Comparison of ENCODE assay signal across 7 cellular contexts in genomic region chr16:49858200-49859129, GRCh38. TPM values are rescaled to one million over a fixed set of nuclear protein-coding genes. Genes with fewer than 3 reads are reported as not detected.
DNase-seq lines count a peak whose midpoint lies in the region; ATAC-seq and TF ChIP-seq lines count a peak whose summit lies in the region.

No MANE protein-coding gene starts in this region.

- peaks cover 20% of the 10 kb centered on the region for H3K27me3 ChIP-seq in osteoblast (ENCODE audit: insufficient read depth, low read length)

- ATAC-seq in HG03045 (IDR thresholded peaks at IDR 0.05; ENCODE audit: unreplicated experiment): no peak

- peak overlapping the region; percentile 74 for H2AFZ ChIP-seq in osteoblast (ENCODE audit: low read length)

- H3K4me3 ChIP-seq in HEK293 (ENCODE audit: low read depth, low read length) (peak overlapping the region; percentile 28), osteoblast (ENCODE audit: insufficient read depth, low read length) (peak overlapping the region; percentile 70)

- H4K20me1 ChIP-seq in osteoblast (ENCODE audit: insufficient read depth, low read length): peaks cover 3% of the 10 kb centered on the region

- TF ChIP-seq CTCF in HEK293 (tag by site-specific recombination; IDR thresholded peaks at IDR 0.05): no peak
- TF ChIP-seq CTCF in osteoblast (IDR thresholded peaks at IDR 0.05; ENCODE audit: extremely low read depth, low read depth, low read length): no peak

- no peaks in the 10 kb centered on the region for H3K9me3 ChIP-seq in HEK293 (ENCODE audit: control insufficient read depth, insufficient read depth, low read depth, low read length)
- no peaks in the 10 kb centered on the region for H3K9me3 ChIP-seq in osteoblast (ENCODE audit: low read depth, low read length)

- H3K27ac ChIP-seq in HEK293 (ENCODE audit: extremely low read depth, low read depth, low read length) (peak overlapping the region; percentile 31; the same call in 1 of the 2 replicates), osteoblast (ENCODE audit: low read depth, low read length) (no peak overlapping the region)

- peak overlapping the region; percentile 89 for H3K4me2 ChIP-seq in osteoblast (ENCODE audit: insufficient read depth, low read length)

- H3K4me1 ChIP-seq in HEK293 (ENCODE audit: control insufficient read depth, insufficient read depth, low read length): no peaks in the 10 kb centered on the region; the same call in 1 of the 2 replicates
- H3K4me1 ChIP-seq in osteoblast (ENCODE audit: insufficient read depth, low read length): peaks cover 11% of the 10 kb centered on the region

- POLR2A ChIA-PET in HEK293 (lab: Yijun Ruan, JAX): interaction anchor here (0.9 kb wide), 2 partner anchors 10 to 38 kb away, joined by 3 to 6 read pairs; no protein-coding TSS in a partner anchor

- CTCF ChIA-PET in HEK293 (lab: Yijun Ruan, JAX): interaction anchor here (0.5 to 3.7 kb wide), 24 partner anchors 11 to 571 kb away, joined by 3 to 28 read pairs (median 3); no protein-coding TSS in a partner anchor

- H3K79me2 ChIP-seq in osteoblast (ENCODE audit: insufficient read depth, low read length): peaks cover 4% of the 10 kb centered on the region

- DNase-seq in activated T-cell treated with anti-CD3 and anti-CD28 coated beads for 1 hour (ENCODE audit: low read depth) (peak; percentile 17), germinal center (ENCODE audit: low spot score) (peak; percentile 40), osteoblast (ENCODE audit: insufficient read length, low spot score, missing footprints) (peak; percentile 97), KG1 (lab: John Stamatoyannopoulos, UW) (no peak), glomerular visceral epithelial cell (ENCODE audit: extremely low spot score) (no peak)

- H3K36me3 ChIP-seq in HEK293 (ENCODE audit: control insufficient read depth in 2 of 2, insufficient read depth in 1 of 2, low read length in 2 of 2) (no peaks in the 10 kb centered on the region), osteoblast (ENCODE audit: insufficient read depth, low read length) (no peaks in the 10 kb centered on the region)

TF ChIP-seq in HEK293, 187 proteins besides CTCF, POLR2A, EP300 and RAD21:
- peak; percentile 37; the same call in 1 of the 2 replicates for TF ChIP-seq ZNF133 (tag by site-specific recombination; IDR thresholded peaks at IDR 0.05)
- TF ChIP-seq GLI2 (tag by site-specific recombination; IDR thresholded peaks at IDR 0.05; ENCODE audit: borderline replicate concordance, low read depth): no peak
- TF ChIP-seq ZNF404 (tag by site-specific recombination; IDR thresholded peaks at IDR 0.05): no peak
- TF ChIP-seq ZFHX2 (tag by site-specific recombination; conservative IDR thresholded peaks at IDR 0.05): peak; percentile 39
- no peak for TF ChIP-seq ZNF654 (tag by site-specific recombination; IDR thresholded peaks at IDR 0.05; ENCODE audit: low read depth)
- TF ChIP-seq, protein P1, sequence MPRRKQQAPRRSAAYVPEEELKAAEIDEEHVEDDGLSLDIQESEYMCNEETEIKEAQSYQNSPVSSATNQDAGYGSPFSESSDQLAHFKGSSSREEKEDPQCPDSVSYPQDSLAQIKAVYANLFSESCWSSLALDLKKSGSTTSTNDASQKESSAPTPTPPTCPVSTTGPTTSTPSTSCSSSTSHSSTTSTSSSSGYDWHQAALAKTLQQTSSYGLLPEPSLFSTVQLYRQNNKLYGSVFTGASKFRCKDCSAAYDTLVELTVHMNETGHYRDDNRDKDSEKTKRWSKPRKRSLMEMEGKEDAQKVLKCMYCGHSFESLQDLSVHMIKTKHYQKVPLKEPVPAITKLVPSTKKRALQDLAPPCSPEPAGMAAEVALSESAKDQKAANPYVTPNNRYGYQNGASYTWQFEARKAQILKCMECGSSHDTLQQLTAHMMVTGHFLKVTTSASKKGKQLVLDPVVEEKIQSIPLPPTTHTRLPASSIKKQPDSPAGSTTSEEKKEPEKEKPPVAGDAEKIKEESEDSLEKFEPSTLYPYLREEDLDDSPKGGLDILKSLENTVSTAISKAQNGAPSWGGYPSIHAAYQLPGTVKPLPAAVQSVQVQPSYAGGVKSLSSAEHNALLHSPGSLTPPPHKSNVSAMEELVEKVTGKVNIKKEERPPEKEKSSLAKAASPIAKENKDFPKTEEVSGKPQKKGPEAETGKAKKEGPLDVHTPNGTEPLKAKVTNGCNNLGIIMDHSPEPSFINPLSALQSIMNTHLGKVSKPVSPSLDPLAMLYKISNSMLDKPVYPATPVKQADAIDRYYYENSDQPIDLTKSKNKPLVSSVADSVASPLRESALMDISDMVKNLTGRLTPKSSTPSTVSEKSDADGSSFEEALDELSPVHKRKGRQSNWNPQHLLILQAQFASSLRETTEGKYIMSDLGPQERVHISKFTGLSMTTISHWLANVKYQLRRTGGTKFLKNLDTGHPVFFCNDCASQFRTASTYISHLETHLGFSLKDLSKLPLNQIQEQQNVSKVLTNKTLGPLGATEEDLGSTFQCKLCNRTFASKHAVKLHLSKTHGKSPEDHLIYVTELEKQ (tag by site-specific recombination; IDR thresholded peaks at IDR 0.05; ENCODE audit: borderline replicate concordance): no peak
- TF ChIP-seq ZBTB20 (tag by site-specific recombination; IDR thresholded peaks at IDR 0.05): no peak
- no peak for TF ChIP-seq ELK4 (IDR thresholded peaks at IDR 0.05; ENCODE audit: borderline replicate concordance, low read depth, low read length)

RNA-seq across cellular contexts. Expression of gene ZNF423, which starts 2.6 kb away (rescaled TPM):
- 11.6 and 18.3 TPM in 2 replicates for total RNA-seq in osteoblast

Comparison
In these comparisons a context has a peak if more than half of its experiments do, and no peak if none do; other contexts are left out.
1. DNase-seq: peak in activated T-cell treated with anti-CD3 and anti-CD28 coated beads for 1 hour (single experiment), germinal center (single experiment) and osteoblast (single experiment); none in KG1 (single experiment) and glomerular visceral epithelial cell (single experiment).